ENCODE assay signal across 10 cellular contexts in genomic region chr5:10825897-10826644, GRCh38.
A peak's percentile ranks its signal among the peaks of the same experiment; 100 is the strongest.
DNase-seq lines count a peak whose midpoint lies in the region; ATAC-seq and TF ChIP-seq lines count a peak whose summit lies in the region.
"Had no signal": no experiment of that assay in that cellular context is flagged by ENCODE, and none has a peak within 500 bp of the region (broad histone marks: within the 10 kb centered on the region; RNA-seq: fewer than 3 reads in every experiment).

No MANE protein-coding gene starts in this region.

- no peak for DNase-seq in epithelial cell of esophagus (ENCODE audit: low read depth)
- DNase-seq in NCI-H2081 treated with DMSO at 0.1 percent for 48 hours (lab: John Stamatoyannopoulos, UW), result no peak
- no peak for DNase-seq in testis
- DNase-seq in heart right ventricle, result no peak
- no peak for DNase-seq in stimulated activated CD4-positive, alpha-beta T cell treated with anti-CD3 and anti-CD28 coated beads, Interleukin-2, amount 100 ng/mL, for 24 hours
- DNase-seq: substantia nigra had no signal

- H3K36me3 ChIP-seq in testis (ENCODE audit: low read depth, missing control alignments) (no peaks in the 10 kb centered on the region), heart right ventricle (no peaks in the 10 kb centered on the region)

- ATAC-seq in GM21526 (IDR thresholded peaks at IDR 0.05; ENCODE audit: low FRiP score, unreplicated experiment) (peak; percentile 90), HG03520 (IDR thresholded peaks at IDR 0.05; ENCODE audit: unreplicated experiment) (peak; percentile 82), heart right ventricle (no peak)

- H3K9me3 ChIP-seq in testis (no peaks in the 10 kb centered on the region), heart right ventricle (peaks cover 0 to 5% (median 0%) of the 10 kb centered on the region in 11 donors)

- TF ChIP-seq CTCF in GM12875 (IDR thresholded peaks at IDR 0.05; ENCODE audit: borderline replicate concordance, insufficient read depth, low read depth, low read length), result peak; percentile 38; the same call in 1 of the 2 replicates
- peak; percentile 9 for TF ChIP-seq CTCF in epithelial cell of esophagus (IDR thresholded peaks at IDR 0.05; ENCODE audit: insufficient read depth, low read depth, low read length, missing control alignments)
- no peak for TF ChIP-seq CTCF in testis (IDR thresholded peaks at IDR 0.05)
- TF ChIP-seq CTCF in heart right ventricle (IDR thresholded peaks at IDR 0.05), result no peak

- TF ChIP-seq POLR2A in testis (IDR thresholded peaks at IDR 0.05), result no peak

- H3K27me3 ChIP-seq in testis (no peaks in the 10 kb centered on the region), heart right ventricle (peaks cover 0 to 18% (median 0%) of the 10 kb centered on the region in 7 donors)

- H3K4me1 ChIP-seq in testis (no peaks in the 10 kb centered on the region), heart right ventricle (peaks cover 0 to 6% (median 0%) of the 10 kb centered on the region in 9 donors)

- H3K4me3 ChIP-seq in GM12875 (ENCODE audit: low read depth, low read length) (no peak overlapping the region), epithelial cell of esophagus (ENCODE audit: low read length) (no peak overlapping the region), testis (no peak overlapping the region), heart right ventricle (no peak overlapping the region)
- H3K4me3 ChIP-seq: coronary artery had no signal

- WGBS in testis, 2 donors, result 86 to 94% methylated on average over 4 of the region's 4 CpGs
- 83 to 85% methylated on average over 4 of the region's 4 CpGs for WGBS in heart right ventricle, 2 donors

- intact Hi-C loops in testis (cut with DNase I; ENCODE audit: low total_unique reads), result no loop called here
- intact Hi-C loops in heart right ventricle (cut with DNase I), result no loop called here

- no peak overlapping the region for H3K27ac ChIP-seq in testis
- H3K27ac ChIP-seq in heart right ventricle, result no peak overlapping the region

Comparison
In these comparisons a context has a peak if more than half of its experiments do, and no peak if none do; other contexts are left out.
1. CTCF ChIP-seq: peak in GM12875 (single experiment) and epithelial cell of esophagus (single experiment); none in testis (0 of 3) and heart right ventricle (0 of 9).
2. ATAC-seq: peak in GM21526 (single experiment) and HG03520 (single experiment); none in heart right ventricle (0 of 8).